ENCODE assay signal across 15 cellular contexts in genomic region chr7:5408777-5409176, GRCh38. TPM values are rescaled to one million over a fixed set of nuclear protein-coding genes. Genes with fewer than 3 reads are reported as not detected.
A peak's percentile ranks its signal among the peaks of the same experiment; 100 is the strongest.
DNase-seq lines count a peak whose midpoint lies in the region; ATAC-seq and TF ChIP-seq lines count a peak whose summit lies in the region.
"Had no signal": no experiment of that assay in that cellular context is flagged by ENCODE, and none has a peak within 500 bp of the region (broad histone marks: within the 10 kb centered on the region; RNA-seq: fewer than 3 reads in every experiment).

No MANE protein-coding gene starts in this region.

- peak overlapping the region; percentile 21 for H3K23ac ChIP-seq in trophoblast cell (ENCODE audit: low read length)

- ATAC-seq in GM21619 (IDR thresholded peaks at IDR 0.05; ENCODE audit: unreplicated experiment) (no peak), GM18520 (IDR thresholded peaks at IDR 0.05; ENCODE audit: unreplicated experiment) (no peak), HG03565 (IDR thresholded peaks at IDR 0.05; ENCODE audit: unreplicated experiment) (no peak)

- no peak overlapping the region for H2BK5ac ChIP-seq in trophoblast cell (ENCODE audit: low read depth, low read length, poor library complexity)

- no peak for TF ChIP-seq CTCF in fibroblast of villous mesenchyme (IDR thresholded peaks at IDR 0.05; ENCODE audit: insufficient read depth, low read depth, low read length)

- no peaks in the 10 kb centered on the region for H3K27me3 ChIP-seq in adipocyte (replicated peaks; ENCODE audit: control insufficient read depth, insufficient read depth, low read length)
- H3K27me3 ChIP-seq in trophoblast cell (ENCODE audit: insufficient read depth, low read length) = no peaks in the 10 kb centered on the region
- H3K27me3 ChIP-seq: neutrophil had no signal

- H3K79me2 ChIP-seq in trophoblast cell (ENCODE audit: control insufficient read depth, insufficient read depth, low read length, poor library complexity) = peaks cover 3% of the 10 kb centered on the region

- WGBS in trophoblast cell (ENCODE audit: extremely low coverage, insufficient coverage, insufficient read length) = no CpG with 5 or more reads among the region's 4 CpGs

- H3K9ac ChIP-seq in adipocyte (ENCODE audit: low read length) (no peak overlapping the region), trophoblast cell (ENCODE audit: low read length) (no peak overlapping the region)

- no peak overlapping the region for H3K4me3 ChIP-seq in adipocyte (ENCODE audit: low read length)
- H3K4me3 ChIP-seq in fibroblast of villous mesenchyme (ENCODE audit: low read depth, low read length) = no peak overlapping the region
- H3K4me3 ChIP-seq in trophoblast cell (ENCODE audit: low read depth, low read length) = no peak overlapping the region
- H3K4me3 ChIP-seq: BLaER1 treated with 17β-estradiol and CSF1 and Interleukin-3, amounts not matched to agents 10 nM and 100 nM had no signal

- H2AK5ac ChIP-seq in trophoblast cell (ENCODE audit: low read length) = no peak overlapping the region

- H3K4me2 ChIP-seq in trophoblast cell (ENCODE audit: low read length) = no peak overlapping the region

- H3K4ac ChIP-seq in trophoblast cell (ENCODE audit: low read depth, low read length) = no peak overlapping the region

- no peak overlapping the region for H2AFZ ChIP-seq in trophoblast cell (ENCODE audit: insufficient read depth, low read length, poor library complexity)

- no peak overlapping the region for H2BK120ac ChIP-seq in trophoblast cell (ENCODE audit: insufficient read depth, low read length, poor library complexity)

- no peak overlapping the region for H2BK12ac ChIP-seq in trophoblast cell (ENCODE audit: low read length)

- H3K9me3 ChIP-seq in adipocyte (ENCODE audit: control insufficient read depth, low read length) (no peaks in the 10 kb centered on the region), trophoblast cell (ENCODE audit: insufficient read depth, low read depth, low read length) (peaks cover 1% of the 10 kb centered on the region)
- H3K9me3 ChIP-seq: BLaER1 treated with 17β-estradiol and CSF1 and Interleukin-3, amounts not matched to agents 10 nM and 100 nM; neutrophil had no signal

- no peak overlapping the region for H4K8ac ChIP-seq in trophoblast cell (ENCODE audit: low read depth, low read length)

- no peak overlapping the region for H4K91ac ChIP-seq in trophoblast cell (ENCODE audit: low read depth, low read length)

- no peak overlapping the region for H3K14ac ChIP-seq in trophoblast cell (ENCODE audit: low read length)

- H3K36me3 ChIP-seq in adipocyte (ENCODE audit: control insufficient read depth, insufficient read depth, low read length, severe bottlenecking) (no peaks in the 10 kb centered on the region), trophoblast cell (ENCODE audit: control insufficient read depth in 1 of 2, insufficient read depth in 2 of 2, low read length in 2 of 2) (peaks cover 6% of the 10 kb centered on the region in 2 experiments)

- DNase-seq in Daoy (ENCODE audit: low read depth) (peak; percentile 56), adipocyte (ENCODE audit: low read depth) (peak; percentile 36), fibroblast of villous mesenchyme (ENCODE audit: low read depth) (peak; percentile 71), trophoblast cell (no peak), NCI-H748 (lab: John Stamatoyannopoulos, UW; ENCODE audit: unreplicated experiment) (no peak)
- DNase-seq: activated CD4-positive, alpha-beta T cell treated with anti-CD3 and anti-CD28 coated beads, Interleukin-2, amount 50 U/mL, for 1 hour; activated gamma-delta T cell; foreskin melanocyte; islet precursor cell; OCI-M1 had no signal

- H3K79me1 ChIP-seq in trophoblast cell (ENCODE audit: low read length) = peaks cover 9% of the 10 kb centered on the region

- H4K12ac ChIP-seq in trophoblast cell (ENCODE audit: low read depth, low read length) = no peak overlapping the region

- no peak overlapping the region for H3K18ac ChIP-seq in trophoblast cell (ENCODE audit: low read length)

- H3K27ac ChIP-seq in trophoblast cell (ENCODE audit: low read depth, low read length) = no peak overlapping the region
- H3K27ac ChIP-seq: BLaER1 treated with 17β-estradiol and CSF1 and Interleukin-3, amounts not matched to agents 10 nM and 100 nM; neutrophil had no signal

- peaks cover 6% of the 10 kb centered on the region for H3K4me1 ChIP-seq in adipocyte (ENCODE audit: control insufficient read depth, insufficient read depth, low read length)
- H3K4me1 ChIP-seq in trophoblast cell (ENCODE audit: control insufficient read depth in 1 of 2, insufficient read depth in 2 of 2, low read length in 2 of 2) = peaks cover 15 to 29% of the 10 kb centered on the region in 2 experiments

RNA-seq across cellular contexts. Expression of gene TNRC18, which starts 14.9 kb away (rescaled TPM):
- total RNA-seq in Daoy (2014; rRNA removed; shearing (Covaris generic)) = 17.7 and 31.5 TPM in 2 replicates
- 54.4 and 78.0 TPM in 2 replicates for total RNA-seq in fibroblast of villous mesenchyme
- 39.0 and 39.9 TPM in 2 replicates for polyA plus RNA-seq in trophoblast cell (2013)

Comparison
In these comparisons a context has a peak if more than half of its experiments do, and no peak if none do; other contexts are left out.
1. DNase-seq: peak in Daoy (single experiment), adipocyte (single experiment) and fibroblast of villous mesenchyme (single experiment); none in trophoblast cell (0 of 2) and NCI-H748 (single experiment).